ENCODE assay signal across 11 cellular contexts in the genomic region with DNA sequence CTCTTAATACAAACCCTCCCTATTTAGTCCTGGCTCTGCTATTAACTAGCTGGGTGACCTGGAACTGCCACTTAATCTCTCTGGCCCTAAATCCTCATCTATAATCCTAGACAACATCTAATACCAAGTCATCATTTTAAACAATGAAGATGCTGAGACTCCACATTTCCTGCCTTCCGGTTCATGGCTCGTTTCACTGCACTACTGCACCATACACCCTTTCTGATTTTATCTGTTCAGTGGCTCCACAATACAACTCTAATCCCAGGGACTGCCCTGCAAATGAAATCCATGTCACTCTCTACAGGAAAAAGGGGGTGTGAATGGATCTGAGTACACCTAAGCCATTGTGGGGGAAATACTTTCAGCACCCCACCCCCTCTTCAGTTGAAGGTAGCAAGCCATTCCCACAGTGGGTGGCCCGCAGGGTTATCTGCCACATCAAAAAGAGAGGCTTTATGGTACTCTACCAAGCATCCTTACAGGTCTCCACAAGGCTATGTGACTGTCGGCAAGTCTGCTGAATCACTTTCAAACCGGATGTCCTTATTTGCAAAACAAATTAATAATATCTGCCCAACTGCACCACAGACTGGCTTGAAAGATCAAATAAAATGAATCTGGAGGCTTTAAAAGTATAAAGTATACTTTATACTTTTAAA.
A peak's percentile ranks its signal among the peaks of the same experiment; 100 is the strongest.
DNase-seq lines count a peak whose midpoint lies in the region; ATAC-seq, FAIRE-seq and TF ChIP-seq lines count a peak whose summit lies in the region.
"Had no signal": no experiment of that assay in that cellular context is flagged by ENCODE, and none has a peak within 500 bp of the region (broad histone marks: within the 10 kb centered on the region; RNA-seq: fewer than 3 reads in every experiment).

No MANE protein-coding gene starts in this region.

- ATAC-seq in DND-41 (ENCODE audit: insufficient read depth, low read depth): peak; percentile 93
- peak; percentile 96 for ATAC-seq in GM19395 (IDR thresholded peaks at IDR 0.05; ENCODE audit: unreplicated experiment)
- peak; percentile 90 for ATAC-seq in HG03095 (IDR thresholded peaks at IDR 0.05; ENCODE audit: unreplicated experiment)
- peak; percentile 74 for ATAC-seq in activated CD8-positive, alpha-beta T cell treated with anti-CD3 and anti-CD28 coated beads, Interleukin-2, amount 10 ng/mL, durations not matched to agents 7 days and 5 days
- ATAC-seq in naive thymus-derived CD8-positive, alpha-beta T cell: no peak

- FAIRE-seq in HTR-8/SVneo (lab: Jason Lieb, UNC): no peak
- FAIRE-seq: endometrium had no signal

- peaks cover 44% of the 10 kb centered on the region for H3K27me3 ChIP-seq in DND-41 (ENCODE audit: insufficient read depth, low read length, poor library complexity)
- H3K27me3 ChIP-seq in dorsolateral prefrontal cortex: no peaks in the 10 kb centered on the region
- no peaks in the 10 kb centered on the region for H3K27me3 ChIP-seq in colonic mucosa
- H3K27me3 ChIP-seq: MG63 had no signal

- intact Hi-C loops in dorsolateral prefrontal cortex (cut with DNase I) (no loop called here), colonic mucosa (cut with DNase I) (no loop called here)

- peaks cover 7% of the 10 kb centered on the region for H3K4me1 Mint-ChIP-seq in activated CD8-positive, alpha-beta T cell treated with anti-CD3 and anti-CD28 coated beads, Interleukin-2, amount 10 ng/mL, durations not matched to agents 7 days and 5 days (ENCODE audit: low read depth)
- peaks cover 2 to 7% (median 3%) of the 10 kb centered on the region in 4 donors for H3K4me1 Mint-ChIP-seq in naive thymus-derived CD8-positive, alpha-beta T cell

- H3K4me3 ChIP-seq in DND-41 (ENCODE audit: low read depth in 1 of 2, low read length in 2 of 2): no peak overlapping the region
- H3K4me3 ChIP-seq in dorsolateral prefrontal cortex: no peak overlapping the region
- no peak overlapping the region for H3K4me3 ChIP-seq in colonic mucosa
- H3K4me3 ChIP-seq: MG63 had no signal

- H3K79me2 ChIP-seq in DND-41 (ENCODE audit: insufficient read depth, low read length): no peaks in the 10 kb centered on the region

- no peak for TF ChIP-seq CTCF in DND-41 (IDR thresholded peaks at IDR 0.05; ENCODE audit: borderline replicate concordance, extremely low read depth, low read length, poor library complexity, severe bottlenecking)
- TF ChIP-seq CTCF in dorsolateral prefrontal cortex (IDR thresholded peaks at IDR 0.05 in 54 of 56, conservative IDR thresholded peaks at IDR 0.05 in 2 of 56; ENCODE audit: low read depth in 1 of 56, partially characterized antibody in 56 of 56): no peak
- no peak for TF ChIP-seq CTCF in colonic mucosa (IDR thresholded peaks at IDR 0.05)

- no peak overlapping the region for H3K4me3 Mint-ChIP-seq in activated CD8-positive, alpha-beta T cell treated with anti-CD3 and anti-CD28 coated beads, Interleukin-2, amount 10 ng/mL, durations not matched to agents 7 days and 5 days
- H3K4me3 Mint-ChIP-seq in naive thymus-derived CD8-positive, alpha-beta T cell: no peak overlapping the region

- H3K4me1 ChIP-seq in DND-41 (ENCODE audit: insufficient read depth, low read length): peaks cover 5% of the 10 kb centered on the region
- no peaks in the 10 kb centered on the region for H3K4me1 ChIP-seq in colonic mucosa

- POLR2A ChIA-PET in activated CD8-positive, alpha-beta T cell treated with anti-CD3 and anti-CD28 coated beads, Interleukin-2, amount 10 ng/mL, durations not matched to agents 7 days and 5 days (lab: Charles Lee): no interaction called here
- POLR2A ChIA-PET in naive thymus-derived CD8-positive, alpha-beta T cell (lab: Charles Lee): no interaction called here

- no peaks in the 10 kb centered on the region for H3K9me3 ChIP-seq in DND-41 (ENCODE audit: insufficient read depth, low read length, severe bottlenecking)
- no peaks in the 10 kb centered on the region for H3K9me3 ChIP-seq in colonic mucosa

- H3K9me3 Mint-ChIP-seq in activated CD8-positive, alpha-beta T cell treated with anti-CD3 and anti-CD28 coated beads, Interleukin-2, amount 10 ng/mL, durations not matched to agents 7 days and 5 days (ENCODE audit: insufficient read depth): no peaks in the 10 kb centered on the region
- no peaks in the 10 kb centered on the region for H3K9me3 Mint-ChIP-seq in naive thymus-derived CD8-positive, alpha-beta T cell

- CTCF ChIA-PET in activated CD8-positive, alpha-beta T cell treated with anti-CD3 and anti-CD28 coated beads, Interleukin-2, amount 10 ng/mL, durations not matched to agents 7 days and 5 days (lab: Charles Lee): interaction anchor here (1.2 kb wide), 1 partner anchor 155 kb away, joined by 3 read pairs; no protein-coding TSS in a partner anchor

- H3K27ac Mint-ChIP-seq in activated CD8-positive, alpha-beta T cell treated with anti-CD3 and anti-CD28 coated beads, Interleukin-2, amount 10 ng/mL, durations not matched to agents 7 days and 5 days: no peak overlapping the region
- no peak overlapping the region for H3K27ac Mint-ChIP-seq in naive thymus-derived CD8-positive, alpha-beta T cell

- H4K20me1 ChIP-seq in DND-41 (ENCODE audit: insufficient read depth, low read length): no peaks in the 10 kb centered on the region

- H3K36me3 ChIP-seq in DND-41 (ENCODE audit: insufficient read depth, low read length): no peaks in the 10 kb centered on the region
- H3K36me3 ChIP-seq in colonic mucosa: no peaks in the 10 kb centered on the region
- H3K36me3 ChIP-seq: MG63 had no signal

- H3K4me2 ChIP-seq in DND-41 (ENCODE audit: insufficient read depth, low read length): no peak overlapping the region

- DNase-seq in DND-41 (peak; percentile 55), HTR-8/SVneo (ENCODE audit: insufficient read length, low spot score) (no peak), dorsolateral prefrontal cortex (no peak), colonic mucosa (no peak)
- peak; percentile 28 for DNase-seq in activated CD8-positive, alpha-beta T cell treated with anti-CD3 and anti-CD28 coated beads, Interleukin-2, amount 10 ng/mL, durations not matched to agents 7 days and 5 days
- no peak for DNase-seq in naive thymus-derived CD8-positive, alpha-beta T cell
- DNase-seq: activated CD4-positive, alpha-beta T cell treated with anti-CD3 and anti-CD28 coated beads for 4 hours; MG63 had no signal

- H3K27ac ChIP-seq in DND-41 (ENCODE audit: low read length): no peak overlapping the region
- no peak overlapping the region for H3K27ac ChIP-seq in dorsolateral prefrontal cortex
- H3K27ac ChIP-seq in colonic mucosa: no peak overlapping the region

- H3K36me3 Mint-ChIP-seq in activated CD8-positive, alpha-beta T cell treated with anti-CD3 and anti-CD28 coated beads, Interleukin-2, amount 10 ng/mL, durations not matched to agents 7 days and 5 days (ENCODE audit: low read depth): no peaks in the 10 kb centered on the region
- H3K36me3 Mint-ChIP-seq in naive thymus-derived CD8-positive, alpha-beta T cell: no peaks in the 10 kb centered on the region

- H3K9ac ChIP-seq in DND-41 (ENCODE audit: low read depth, low read length): no peak overlapping the region
- no peak overlapping the region for H3K9ac ChIP-seq in colonic mucosa (ENCODE audit: low read depth in 2 of 2, low read length in 2 of 2)

- H3K27me3 Mint-ChIP-seq in activated CD8-positive, alpha-beta T cell treated with anti-CD3 and anti-CD28 coated beads, Interleukin-2, amount 10 ng/mL, durations not matched to agents 7 days and 5 days (ENCODE audit: low read depth): peaks cover 20% of the 10 kb centered on the region
- peaks cover 8 to 28% (median 18%) of the 10 kb centered on the region in 5 donors for H3K27me3 Mint-ChIP-seq in naive thymus-derived CD8-positive, alpha-beta T cell

- no peak overlapping the region for H2AFZ ChIP-seq in DND-41 (ENCODE audit: low read depth, low read length)

Comparison
In these comparisons a context has a peak if more than half of its experiments do, and no peak if none do; other contexts are left out.
1. ATAC-seq: peak in DND-41 (single experiment), GM19395 (single experiment), HG03095 (single experiment) and activated CD8-positive, alpha-beta T cell treated with anti-CD3 and anti-CD28 coated beads, Interleukin-2, amount 10 ng/mL, durations not matched to agents 7 days and 5 days (single experiment); none in naive thymus-derived CD8-positive, alpha-beta T cell (0 of 2).
2. DNase-seq: peak in DND-41 (single experiment) and activated CD8-positive, alpha-beta T cell treated with anti-CD3 and anti-CD28 coated beads, Interleukin-2, amount 10 ng/mL, durations not matched to agents 7 days and 5 days (single experiment); none in HTR-8/SVneo (single experiment), dorsolateral prefrontal cortex (0 of 10), colonic mucosa (single experiment) and naive thymus-derived CD8-positive, alpha-beta T cell (0 of 10).